In genomic region chr7:4145576-4145975, GRCh38 we compare ENCODE assay signal across 17 cellular contexts.
DNase-seq lines count a peak whose midpoint lies in the region; ATAC-seq and TF ChIP-seq lines count a peak whose summit lies in the region.
"Had no signal": no experiment of that assay in that cellular context is flagged by ENCODE, and none has a peak within 500 bp of the region (broad histone marks: within the 10 kb centered on the region; RNA-seq: fewer than 3 reads in every experiment).

No MANE protein-coding gene starts in this region.

- H3K4me1 Mint-ChIP-seq in chondrocyte (ENCODE audit: low read depth) = peaks cover 12% of the 10 kb centered on the region
- peaks cover 14% of the 10 kb centered on the region for H3K4me1 Mint-ChIP-seq in progenitor cell of endocrine pancreas (ENCODE audit: low read depth)

- no peaks in the 10 kb centered on the region for H4K20me1 ChIP-seq in BLaER1

- peak overlapping the region; percentile 69 for H3K4ac ChIP-seq in neuronal stem cell (ENCODE audit: low read length)

- peak overlapping the region; percentile 97 for H2BK15ac ChIP-seq in neuronal stem cell (ENCODE audit: low read length)

- H3K79me1 ChIP-seq in neuronal stem cell (ENCODE audit: low read depth, low read length) = no peaks in the 10 kb centered on the region

- peak overlapping the region; percentile 34 for H3K23ac ChIP-seq in neuronal stem cell (ENCODE audit: low read depth, low read length, poor library complexity)

- no peak overlapping the region for H3K9ac ChIP-seq in BLaER1
- H3K9ac ChIP-seq in neuronal stem cell (ENCODE audit: low read depth, low read length, poor library complexity) = peak overlapping the region; percentile 7

- H3K27ac ChIP-seq in BLaER1 = no peak overlapping the region
- H3K27ac ChIP-seq in mesodermal cell (ENCODE audit: low read depth, low read length, severe bottlenecking) = peak overlapping the region; percentile 33
- H3K27ac ChIP-seq in neuronal stem cell (replicated peaks; ENCODE audit: low read length) = no peak overlapping the region

- no peak overlapping the region for H3K27ac Mint-ChIP-seq in chondrocyte (ENCODE audit: unreplicated experiment)
- H3K27ac Mint-ChIP-seq in progenitor cell of endocrine pancreas = no peak overlapping the region
- H3K27ac Mint-ChIP-seq: CD4-positive, alpha-beta T cell had no signal

- peak overlapping the region; percentile 92 for H3K4me2 ChIP-seq in BLaER1
- no peak overlapping the region for H3K4me2 ChIP-seq in neuronal stem cell (ENCODE audit: insufficient read depth, low read length, poor library complexity, severe bottlenecking)

- H3K36me3 ChIP-seq in BLaER1 (no peaks in the 10 kb centered on the region), mesodermal cell (ENCODE audit: control insufficient read depth, insufficient read depth, low read length) (no peaks in the 10 kb centered on the region), neuronal stem cell (replicated peaks in 1 of 2; ENCODE audit: control insufficient read depth in 2 of 2, insufficient read depth in 2 of 2, low read length in 2 of 2) (no peaks in the 10 kb centered on the region)

- ATAC-seq in HG02938 (IDR thresholded peaks at IDR 0.05; ENCODE audit: unreplicated experiment) = no peak
- ATAC-seq: HCT116 had no signal

- no peak overlapping the region for H2BK5ac ChIP-seq in neuronal stem cell (ENCODE audit: low read length)

- H3K36me3 Mint-ChIP-seq in chondrocyte (ENCODE audit: low read depth) = peaks cover 1% of the 10 kb centered on the region
- H3K36me3 Mint-ChIP-seq in progenitor cell of endocrine pancreas (ENCODE audit: insufficient read depth) = peaks cover 3% of the 10 kb centered on the region

- WGBS in mesodermal cell (ENCODE audit: insufficient coverage in 2 of 2), 2 experiments = 93% methylated on average over 11 to 14 of the region's 14 CpGs
- no CpG with 5 or more reads among the region's 14 CpGs for WGBS in neuronal stem cell (ENCODE audit: extremely low coverage in 2 of 2, insufficient read length in 2 of 2, insufficient replicate concordance in 1 of 2), 2 donors

- H4K91ac ChIP-seq in neuronal stem cell (ENCODE audit: low read depth, low read length, poor library complexity) = no peak overlapping the region

- H3K9me3 Mint-ChIP-seq in chondrocyte (ENCODE audit: low read depth) (no peaks in the 10 kb centered on the region), progenitor cell of endocrine pancreas (ENCODE audit: low read depth) (no peaks in the 10 kb centered on the region)
- H3K9me3 Mint-ChIP-seq: CD4-positive, alpha-beta T cell had no signal

- peak overlapping the region; percentile 53 for H2AK5ac ChIP-seq in neuronal stem cell (ENCODE audit: low read depth, low read length)

- H3K9me3 ChIP-seq in BLaER1 (no peaks in the 10 kb centered on the region), mesodermal cell (ENCODE audit: control insufficient read depth, low read length) (no peaks in the 10 kb centered on the region), neuronal stem cell (replicated peaks in 1 of 2; ENCODE audit: control insufficient read depth in 2 of 2, insufficient read depth in 1 of 2, low read depth in 1 of 2, low read length in 2 of 2) (no peaks in the 10 kb centered on the region)

- no peak overlapping the region for H3K4me3 ChIP-seq in BLaER1
- no peak overlapping the region for H3K4me3 ChIP-seq in mesodermal cell (ENCODE audit: extremely low read depth, insufficient read depth, low read length, poor library complexity, severe bottlenecking)
- H3K4me3 ChIP-seq in neuronal stem cell (ENCODE audit: low read length in 2 of 2) = no peak overlapping the region

- peak overlapping the region; percentile 92 for H2AFZ ChIP-seq in neuronal stem cell (ENCODE audit: low read length)

- DNase-seq in chondrocyte (ENCODE audit: low spot score) (peak; percentile 92), neuronal stem cell (ENCODE audit: low spot score) (no peak), progenitor cell of endocrine pancreas (ENCODE audit: low spot score, unreplicated experiment) (no peak), dedifferentiated amniotic fluid mesenchymal stem cell (ENCODE audit: extremely low spot score) (no peak), islet precursor cell (no peak)
- DNase-seq: 8988T; AML-193; C1 segment of cervical spinal cord; Calu3; CD4-positive, alpha-beta T cell; DMS 273 treated with DMSO at 0.1 percent for 48 hours; GOT3; IMR-90 had no signal

- no peak overlapping the region for H2BK120ac ChIP-seq in neuronal stem cell (ENCODE audit: low read depth, low read length)

- H3K27me3 ChIP-seq in BLaER1 (no peaks in the 10 kb centered on the region; the same call in 1 of the 2 replicates), neuronal stem cell (ENCODE audit: control insufficient read depth in 3 of 3, insufficient read depth in 3 of 3, low read depth in 1 of 3, low read length in 3 of 3) (no peaks in the 10 kb centered on the region)

- peak overlapping the region; percentile 95 for H3K18ac ChIP-seq in neuronal stem cell (ENCODE audit: low read length)

- peak overlapping the region; percentile 67 for H2BK12ac ChIP-seq in neuronal stem cell (ENCODE audit: low read length)

- no peak overlapping the region for H4K8ac ChIP-seq in neuronal stem cell (ENCODE audit: low read depth, low read length)

- H3K4me1 ChIP-seq in BLaER1 (peaks cover 36% of the 10 kb centered on the region), mesodermal cell (ENCODE audit: control insufficient read depth, insufficient read depth, low read length, poor library complexity, severe bottlenecking) (no peaks in the 10 kb centered on the region), neuronal stem cell (ENCODE audit: control insufficient read depth in 2 of 2, insufficient read depth in 1 of 2, low read depth in 1 of 2, low read length in 2 of 2) (peaks cover 18 to 29% of the 10 kb centered on the region in 2 donors)

- TF ChIP-seq CTCF in chondrocyte (IDR thresholded peaks at IDR 0.05) = no peak
- no peak for TF ChIP-seq CTCF in progenitor cell of endocrine pancreas (IDR thresholded peaks at IDR 0.05; ENCODE audit: unreplicated experiment)

- peaks cover 6% of the 10 kb centered on the region for H3K27me3 Mint-ChIP-seq in chondrocyte (ENCODE audit: low read depth)
- H3K27me3 Mint-ChIP-seq in progenitor cell of endocrine pancreas = no peaks in the 10 kb centered on the region

- H3K14ac ChIP-seq in neuronal stem cell (ENCODE audit: low read length) = no peak overlapping the region

- H3K4me3 Mint-ChIP-seq in chondrocyte (ENCODE audit: unreplicated experiment) (no peak overlapping the region), progenitor cell of endocrine pancreas (ENCODE audit: low read depth) (no peak overlapping the region)
